In the genomic region with DNA sequence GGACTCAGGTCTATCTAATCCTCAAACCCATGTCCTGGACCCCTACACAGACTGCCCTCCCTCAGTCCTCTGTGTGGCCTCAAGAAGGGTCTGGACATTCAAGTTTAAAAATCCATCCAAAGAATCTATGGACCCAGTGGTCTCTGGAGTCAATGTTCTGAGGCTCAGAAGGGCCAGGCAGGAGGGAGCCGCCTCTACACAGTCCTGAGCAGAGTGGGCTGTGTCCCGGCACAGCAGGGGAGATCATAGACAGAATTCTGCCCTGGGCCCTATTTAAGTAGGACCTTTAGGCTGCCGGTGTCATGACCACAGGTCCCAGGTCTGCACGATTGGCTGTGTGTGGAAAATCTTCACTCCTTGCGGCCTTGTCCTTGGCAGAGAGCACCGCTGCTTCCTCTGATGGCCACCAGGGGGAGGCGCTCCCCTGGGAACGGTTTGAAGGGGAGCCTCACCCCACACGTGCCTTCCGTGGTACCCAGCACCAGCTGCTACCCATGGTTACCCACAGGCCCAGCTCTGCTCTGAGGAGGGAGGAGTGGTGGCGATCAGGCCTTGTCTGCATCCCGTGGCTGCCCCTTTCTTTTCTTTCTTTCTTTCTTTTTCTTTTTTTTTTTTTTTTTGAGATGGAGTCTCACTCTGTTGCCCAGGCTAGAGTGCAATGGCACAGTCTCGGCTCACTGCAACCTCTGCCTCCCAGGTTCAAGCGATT, we compare ENCODE assay signal across 1 cellular context.
TF ChIP-seq lines count a peak whose summit lies in the region.

No MANE protein-coding gene starts in this region.

TF ChIP-seq in GM12878, 131 proteins besides CTCF, POLR2A, EP300 and RAD21 (continued from another document):
- TF ChIP-seq, protein P1, sequence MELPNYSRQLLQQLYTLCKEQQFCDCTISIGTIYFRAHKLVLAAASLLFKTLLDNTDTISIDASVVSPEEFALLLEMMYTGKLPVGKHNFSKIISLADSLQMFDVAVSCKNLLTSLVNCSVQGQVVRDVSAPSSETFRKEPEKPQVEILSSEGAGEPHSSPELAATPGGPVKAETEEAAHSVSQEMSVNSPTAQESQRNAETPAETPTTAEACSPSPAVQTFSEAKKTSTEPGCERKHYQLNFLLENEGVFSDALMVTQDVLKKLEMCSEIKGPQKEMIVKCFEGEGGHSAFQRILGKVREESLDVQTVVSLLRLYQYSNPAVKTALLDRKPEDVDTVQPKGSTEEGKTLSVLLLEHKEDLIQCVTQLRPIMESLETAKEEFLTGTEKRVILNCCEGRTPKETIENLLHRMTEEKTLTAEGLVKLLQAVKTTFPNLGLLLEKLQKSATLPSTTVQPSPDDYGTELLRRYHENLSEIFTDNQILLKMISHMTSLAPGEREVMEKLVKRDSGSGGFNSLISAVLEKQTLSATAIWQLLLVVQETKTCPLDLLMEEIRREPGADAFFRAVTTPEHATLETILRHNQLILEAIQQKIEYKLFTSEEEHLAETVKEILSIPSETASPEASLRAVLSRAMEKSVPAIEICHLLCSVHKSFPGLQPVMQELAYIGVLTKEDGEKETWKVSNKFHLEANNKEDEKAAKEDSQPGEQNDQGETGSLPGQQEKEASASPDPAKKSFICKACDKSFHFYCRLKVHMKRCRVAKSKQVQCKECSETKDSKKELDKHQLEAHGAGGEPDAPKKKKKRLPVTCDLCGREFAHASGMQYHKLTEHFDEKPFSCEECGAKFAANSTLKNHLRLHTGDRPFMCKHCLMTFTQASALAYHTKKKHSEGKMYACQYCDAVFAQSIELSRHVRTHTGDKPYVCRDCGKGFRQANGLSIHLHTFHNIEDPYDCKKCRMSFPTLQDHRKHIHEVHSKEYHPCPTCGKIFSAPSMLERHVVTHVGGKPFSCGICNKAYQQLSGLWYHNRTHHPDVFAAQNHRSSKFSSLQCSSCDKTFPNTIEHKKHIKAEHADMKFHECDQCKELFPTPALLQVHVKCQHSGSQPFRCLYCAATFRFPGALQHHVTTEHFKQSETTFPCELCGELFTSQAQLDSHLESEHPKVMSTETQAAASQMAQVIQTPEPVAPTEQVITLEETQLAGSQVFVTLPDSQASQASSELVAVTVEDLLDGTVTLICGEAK (IDR thresholded peaks at IDR 0.05; ENCODE audit: borderline replicate concordance): no peak
- TF ChIP-seq, protein P2, sequence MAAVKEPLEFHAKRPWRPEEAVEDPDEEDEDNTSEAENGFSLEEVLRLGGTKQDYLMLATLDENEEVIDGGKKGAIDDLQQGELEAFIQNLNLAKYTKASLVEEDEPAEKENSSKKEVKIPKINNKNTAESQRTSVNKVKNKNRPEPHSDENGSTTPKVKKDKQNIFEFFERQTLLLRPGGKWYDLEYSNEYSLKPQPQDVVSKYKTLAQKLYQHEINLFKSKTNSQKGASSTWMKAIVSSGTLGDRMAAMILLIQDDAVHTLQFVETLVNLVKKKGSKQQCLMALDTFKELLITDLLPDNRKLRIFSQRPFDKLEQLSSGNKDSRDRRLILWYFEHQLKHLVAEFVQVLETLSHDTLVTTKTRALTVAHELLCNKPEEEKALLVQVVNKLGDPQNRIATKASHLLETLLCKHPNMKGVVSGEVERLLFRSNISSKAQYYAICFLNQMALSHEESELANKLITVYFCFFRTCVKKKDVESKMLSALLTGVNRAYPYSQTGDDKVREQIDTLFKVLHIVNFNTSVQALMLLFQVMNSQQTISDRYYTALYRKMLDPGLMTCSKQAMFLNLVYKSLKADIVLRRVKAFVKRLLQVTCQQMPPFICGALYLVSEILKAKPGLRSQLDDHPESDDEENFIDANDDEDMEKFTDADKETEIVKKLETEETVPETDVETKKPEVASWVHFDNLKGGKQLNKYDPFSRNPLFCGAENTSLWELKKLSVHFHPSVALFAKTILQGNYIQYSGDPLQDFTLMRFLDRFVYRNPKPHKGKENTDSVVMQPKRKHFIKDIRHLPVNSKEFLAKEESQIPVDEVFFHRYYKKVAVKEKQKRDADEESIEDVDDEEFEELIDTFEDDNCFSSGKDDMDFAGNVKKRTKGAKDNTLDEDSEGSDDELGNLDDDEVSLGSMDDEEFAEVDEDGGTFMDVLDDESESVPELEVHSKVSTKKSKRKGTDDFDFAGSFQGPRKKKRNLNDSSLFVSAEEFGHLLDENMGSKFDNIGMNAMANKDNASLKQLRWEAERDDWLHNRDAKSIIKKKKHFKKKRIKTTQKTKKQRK (IDR thresholded peaks at IDR 0.05; ENCODE audit: low read depth, low read length): no peak
- TF ChIP-seq NBN (IDR thresholded peaks at IDR 0.05) (0 out of 2 replicates have a peak, but pooled peaks have one; percentile 46), ESRRA (IDR thresholded peaks at IDR 0.05; ENCODE audit: low read length) (no peak), POU2F2 (IDR thresholded peaks at IDR 0.05; ENCODE audit: borderline replicate concordance, low read depth, low read length) (no peak)
- TF ChIP-seq, protein P3, sequence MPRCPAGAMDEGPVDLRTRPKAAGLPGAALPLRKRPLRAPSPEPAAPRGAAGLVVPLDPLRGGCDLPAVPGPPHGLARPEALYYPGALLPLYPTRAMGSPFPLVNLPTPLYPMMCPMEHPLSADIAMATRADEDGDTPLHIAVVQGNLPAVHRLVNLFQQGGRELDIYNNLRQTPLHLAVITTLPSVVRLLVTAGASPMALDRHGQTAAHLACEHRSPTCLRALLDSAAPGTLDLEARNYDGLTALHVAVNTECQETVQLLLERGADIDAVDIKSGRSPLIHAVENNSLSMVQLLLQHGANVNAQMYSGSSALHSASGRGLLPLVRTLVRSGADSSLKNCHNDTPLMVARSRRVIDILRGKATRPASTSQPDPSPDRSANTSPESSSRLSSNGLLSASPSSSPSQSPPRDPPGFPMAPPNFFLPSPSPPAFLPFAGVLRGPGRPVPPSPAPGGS (IDR thresholded peaks at IDR 0.05; ENCODE audit: borderline replicate concordance, insufficient read depth, low read depth, low read length, poor library complexity, severe bottlenecking): no peak
